In genomic region chr12:77584860-77585259, GRCh38 we compare ENCODE assay signal across 15 cellular contexts.
"Had no signal": no experiment of that assay in that cellular context is flagged by ENCODE, and none has a peak within 500 bp of the region (broad histone marks: within the 10 kb centered on the region; RNA-seq: fewer than 3 reads in every experiment).

No MANE protein-coding gene starts in this region.

- H3K27ac ChIP-seq: brain microvascular endothelial cell, neutrophil, stomach, testis, upper lobe of left lung had no signal

- DNase-seq: activated CD4-positive, CD25-positive, alpha-beta regulatory T cell treated with anti-CD3 and anti-CD28 coated beads, Interleukin-2, amount 50 U/mL, for 72 hours; activated naive CD4-positive, alpha-beta T cell treated with Interleukin-2 at 50 U/mL for 16 hours; anterior cingulate cortex; brain microvascular endothelial cell; cerebellar nuclear complex; effector memory CD4-positive, alpha-beta T cell; foreskin fibroblast; mesenchymal stem cell; natural killer cell; stimulated activated CD4-positive, alpha-beta T cell treated with anti-CD3 and anti-CD28 coated beads, Interleukin-12 subunit alpha, Interleukin-12 subunit beta, amount 100 ng/mL, for 4 hours; stimulated activated CD4-positive, alpha-beta T cell treated with anti-CD3 and anti-CD28 coated beads, Interleukin-2, amount 100 ng/mL, for 24 hours; stomach; testis; upper lobe of left lung had no signal

- H3K27me3 ChIP-seq: brain microvascular endothelial cell, neutrophil, stomach, testis, upper lobe of left lung had no signal

- ATAC-seq: natural killer cell had no signal

- H3K4me1 ChIP-seq: stomach, testis, upper lobe of left lung had no signal
